In the genomic region with DNA sequence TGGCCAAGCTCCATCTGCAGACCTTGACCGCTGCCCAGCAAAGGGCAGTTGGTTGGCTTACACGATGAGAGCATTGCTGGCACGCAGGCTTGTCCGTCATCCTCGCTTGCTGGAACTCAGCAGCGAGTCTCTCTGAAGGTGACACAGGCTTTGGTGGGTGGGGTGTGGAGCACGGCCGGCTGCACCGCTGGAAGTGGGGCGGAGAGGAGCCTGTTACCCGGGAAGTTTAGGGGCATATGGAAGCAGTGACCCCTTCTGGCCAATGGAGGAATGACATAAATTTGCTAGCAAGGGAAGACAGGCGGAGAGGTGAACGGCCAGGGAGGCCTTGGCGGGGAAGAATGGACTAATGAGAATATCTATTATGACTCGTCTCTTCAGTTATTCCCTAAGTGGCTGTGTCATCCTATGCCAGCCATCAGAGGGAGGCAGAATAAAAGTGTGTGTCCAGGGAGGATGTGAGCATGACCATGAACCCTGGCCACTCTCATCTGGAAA, we compare ENCODE assay signal across 8 cellular contexts.
A peak's percentile ranks its signal among the peaks of the same experiment; 100 is the strongest.
DNase-seq lines count a peak whose midpoint lies in the region; ATAC-seq, FAIRE-seq and TF ChIP-seq lines count a peak whose summit lies in the region.

No MANE protein-coding gene starts in this region.

- peak; percentile 8 for DNase-seq in GM12864 (ENCODE audit: low read depth)
- peak; percentile 35 for DNase-seq in NCI-H1048 (lab: John Stamatoyannopoulos, UW)
- peak; percentile 87 for DNase-seq in WTC11 (ENCODE audit: low spot score)
- peak; percentile 63 for DNase-seq in bronchial epithelial cell (ENCODE audit: low read depth)
- DNase-seq in left colon = peak; percentile 54 to 78
- peak; percentile 38 to 56 (median 55) for DNase-seq in stimulated activated CD4-positive, alpha-beta T cell treated with anti-CD3 and anti-CD28 coated beads, TNF-alpha, amount 100 ng/mL, for 24 hours (ENCODE audit: low read depth in 3 of 3)
- no peak for DNase-seq in HCEC 1CT

- POLR2A ChIA-PET in WTC11 (lab: Charles Lee) = interaction anchor here (0.6 kb wide), 1 partner anchor 113 kb away, joined by 3 read pairs; no protein-coding TSS in a partner anchor

- H3K27ac Mint-ChIP-seq in WTC11 = 0 out of 2 replicates have a peak overlapping the region, but pooled peaks have one; percentile 29

- peaks cover 12% of the 10 kb centered on the region for H3K9me3 Mint-ChIP-seq in WTC11

- TF ChIP-seq CTCF in GM12864 (IDR thresholded peaks at IDR 0.05; ENCODE audit: low read depth, low read length, missing control alignments) (peak; percentile 82), WTC11 (IDR thresholded peaks at IDR 0.05) (peak; percentile 90), bronchial epithelial cell (IDR thresholded peaks at IDR 0.05; ENCODE audit: insufficient read depth, low read length, severe bottlenecking) (peak; percentile 85)

- H3K4me3 ChIP-seq in GM12864 (ENCODE audit: low read depth, low read length) = no peak overlapping the region
- H3K4me3 ChIP-seq in bronchial epithelial cell (ENCODE audit: low read depth, low read length) = no peak overlapping the region

- H3K4me3 Mint-ChIP-seq in WTC11 = no peak overlapping the region

- no peaks in the 10 kb centered on the region for H3K36me3 Mint-ChIP-seq in WTC11

- CTCF ChIA-PET in WTC11 (lab: Charles Lee) = interaction anchor here (0.6 to 3.9 kb wide), 30 partner anchors 9 to 380 kb away, joined by 3 to 45 read pairs (median 4); no protein-coding TSS in a partner anchor

- FAIRE-seq in bronchial epithelial cell (lab: Jason Lieb, UNC) = peak; percentile 70

- H3K27me3 Mint-ChIP-seq in WTC11 (ENCODE audit: low read depth) = peaks cover 12% of the 10 kb centered on the region; the same call in 1 of the 2 replicates

- H3K36me3 ChIP-seq in bronchial epithelial cell (ENCODE audit: control insufficient read depth, insufficient read depth, low read length) = no peaks in the 10 kb centered on the region

- H3K4me1 Mint-ChIP-seq in WTC11 = peaks cover 13% of the 10 kb centered on the region

- intact Hi-C loops in left colon (cut with DNase I, micrococcal nuclease) = loop anchor here in 1 of 2 donors (5.0 kb wide), 1 partner anchor 283 kb away; no protein-coding TSS in a partner anchor

- peaks cover 2% of the 10 kb centered on the region for H3K27me3 ChIP-seq in bronchial epithelial cell (ENCODE audit: control insufficient read depth, insufficient read depth, low read length)

- ATAC-seq in WTC11 = peak; percentile 82
- ATAC-seq in left colon = peak; percentile 89
- no peak for ATAC-seq in GM21447 (IDR thresholded peaks at IDR 0.05; ENCODE audit: unreplicated experiment)

TF ChIP-seq in WTC11, 78 proteins besides CTCF, POLR2A, EP300 and RAD21:
- TF ChIP-seq TP53 (CRISPR knock-in tag; IDR thresholded peaks at IDR 0.05) = no peak
- TF ChIP-seq KAT7 (CRISPR knock-in tag; IDR thresholded peaks at IDR 0.05; ENCODE audit: borderline replicate concordance) = no peak
- TF ChIP-seq MXD4 (CRISPR knock-in tag; IDR thresholded peaks at IDR 0.05; ENCODE audit: borderline replicate concordance) = no peak
- TF ChIP-seq, protein P1, sequence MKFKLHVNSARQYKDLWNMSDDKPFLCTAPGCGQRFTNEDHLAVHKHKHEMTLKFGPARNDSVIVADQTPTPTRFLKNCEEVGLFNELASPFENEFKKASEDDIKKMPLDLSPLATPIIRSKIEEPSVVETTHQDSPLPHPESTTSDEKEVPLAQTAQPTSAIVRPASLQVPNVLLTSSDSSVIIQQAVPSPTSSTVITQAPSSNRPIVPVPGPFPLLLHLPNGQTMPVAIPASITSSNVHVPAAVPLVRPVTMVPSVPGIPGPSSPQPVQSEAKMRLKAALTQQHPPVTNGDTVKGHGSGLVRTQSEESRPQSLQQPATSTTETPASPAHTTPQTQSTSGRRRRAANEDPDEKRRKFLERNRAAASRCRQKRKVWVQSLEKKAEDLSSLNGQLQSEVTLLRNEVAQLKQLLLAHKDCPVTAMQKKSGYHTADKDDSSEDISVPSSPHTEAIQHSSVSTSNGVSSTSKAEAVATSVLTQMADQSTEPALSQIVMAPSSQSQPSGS (CRISPR knock-in tag; IDR thresholded peaks at IDR 0.05; ENCODE audit: borderline replicate concordance, low read depth) = no peak
- TF ChIP-seq EMX1 (CRISPR knock-in tag; IDR thresholded peaks at IDR 0.05) = no peak
- no peak for TF ChIP-seq SOX15 (CRISPR knock-in tag; IDR thresholded peaks at IDR 0.05)
- 0 out of 2 replicates have a peak, but pooled peaks have one; percentile 21 for TF ChIP-seq SP1 (CRISPR knock-in tag; conservative IDR thresholded peaks at IDR 0.05)
- TF ChIP-seq, protein P2, sequence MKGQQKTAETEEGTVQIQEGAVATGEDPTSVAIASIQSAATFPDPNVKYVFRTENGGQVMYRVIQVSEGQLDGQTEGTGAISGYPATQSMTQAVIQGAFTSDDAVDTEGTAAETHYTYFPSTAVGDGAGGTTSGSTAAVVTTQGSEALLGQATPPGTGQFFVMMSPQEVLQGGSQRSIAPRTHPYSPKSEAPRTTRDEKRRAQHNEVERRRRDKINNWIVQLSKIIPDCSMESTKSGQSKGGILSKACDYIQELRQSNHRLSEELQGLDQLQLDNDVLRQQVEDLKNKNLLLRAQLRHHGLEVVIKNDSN (CRISPR knock-in tag; IDR thresholded peaks at IDR 0.05) = no peak
- no peak for TF ChIP-seq RELA (CRISPR knock-in tag; IDR thresholded peaks at IDR 0.05; ENCODE audit: borderline replicate concordance)
- TF ChIP-seq, protein P3, sequence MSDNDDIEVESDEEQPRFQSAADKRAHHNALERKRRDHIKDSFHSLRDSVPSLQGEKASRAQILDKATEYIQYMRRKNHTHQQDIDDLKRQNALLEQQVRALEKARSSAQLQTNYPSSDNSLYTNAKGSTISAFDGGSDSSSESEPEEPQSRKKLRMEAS (CRISPR knock-in tag; IDR thresholded peaks at IDR 0.05) = 0 out of 2 replicates have a peak, but pooled peaks have one; percentile 34
- no peak for TF ChIP-seq GTF2I (CRISPR knock-in tag; conservative IDR thresholded peaks at IDR 0.05)
TF ChIP-seq in WTC11: peak in this region for 2.
